12 cellular contexts compared by ENCODE assay signal in the genomic region with DNA sequence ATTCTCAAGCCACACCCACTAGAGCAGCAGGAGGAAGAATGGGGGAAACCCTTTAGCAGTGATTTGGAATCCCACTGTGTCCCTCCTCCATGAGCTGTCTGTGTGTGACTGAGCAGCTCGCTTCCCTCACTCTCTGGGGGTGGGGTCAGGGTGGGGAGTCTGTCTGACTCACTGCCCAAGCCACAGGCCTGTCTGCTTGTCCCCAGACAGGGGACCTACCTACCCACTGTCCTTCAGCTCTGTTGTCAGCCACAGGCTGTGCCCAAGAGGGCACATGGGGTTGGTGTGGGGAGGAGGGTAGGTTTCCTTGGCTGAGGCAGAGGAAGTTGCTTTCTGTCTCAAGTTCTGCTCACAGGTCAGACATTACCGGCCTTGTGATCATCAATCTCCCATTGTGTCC.
A peak's percentile ranks its signal among the peaks of the same experiment; 100 is the strongest.
DNase-seq lines count a peak whose midpoint lies in the region; ATAC-seq and TF ChIP-seq lines count a peak whose summit lies in the region.
"Had no signal": no experiment of that assay in that cellular context is flagged by ENCODE, and none has a peak within 500 bp of the region (broad histone marks: within the 10 kb centered on the region; RNA-seq: fewer than 3 reads in every experiment).

No MANE protein-coding gene starts in this region.

- ATAC-seq in right cardiac atrium (peak; percentile 37 to 51), Right ventricle myocardium superior (ENCODE audit: poor library complexity) (no peak)

- 53% methylated on average over 2 of the region's 2 CpGs for WGBS in right cardiac atrium

- no peak overlapping the region for H3K4me3 ChIP-seq in right cardiac atrium (ENCODE audit: low read length)
- H3K4me3 ChIP-seq in astrocyte of the spinal cord (ENCODE audit: low read depth, low read length) = no peak overlapping the region
- H3K4me3 ChIP-seq: stomach had no signal

- H3K9me3 ChIP-seq in right cardiac atrium (ENCODE audit: control insufficient read depth, low read length) = no peaks in the 10 kb centered on the region
- H3K9me3 ChIP-seq: stomach had no signal

- peaks cover 7% of the 10 kb centered on the region for H3K4me1 ChIP-seq in right cardiac atrium (ENCODE audit: control insufficient read depth, insufficient read depth, low read length)

- intact Hi-C loops in right cardiac atrium (cut with DNase I) = no loop called here
- intact Hi-C loops in Right ventricle myocardium superior (cut with DNase I) = no loop called here

- H3K27ac ChIP-seq in right cardiac atrium (ENCODE audit: low read length) = no peak overlapping the region
- H3K27ac ChIP-seq: stomach had no signal

- no peak for TF ChIP-seq CTCF in astrocyte of the spinal cord (IDR thresholded peaks at IDR 0.05; ENCODE audit: low read depth, low read length)

- H3K27me3 ChIP-seq in right cardiac atrium (ENCODE audit: control insufficient read depth, insufficient read depth) = no peaks in the 10 kb centered on the region
- H3K27me3 ChIP-seq: stomach had no signal

- in situ Hi-C loops in astrocyte of the spinal cord (cut with HindIII; ENCODE audit: low sequenced_read_pairs) = no loop called here

- DNase-seq in right cardiac atrium (peak in 2 of 3 donors; percentile 18 to 44), Right ventricle myocardium superior (no peak), astrocyte of the spinal cord (ENCODE audit: low read depth, low spot score) (peak; percentile 53), kidney tubule cell (ENCODE audit: low spot score) (peak; percentile 85), activated gamma-delta T cell treated with Interleukin-2 at 50 U/mL for 16 hours (no peak), NCI-H2107 (lab: John Stamatoyannopoulos, UW) (no peak), NCI-H2171 (lab: John Stamatoyannopoulos, UW) (no peak), NCI-H1105 treated with DMSO at 0.1 percent for 48 hours (lab: John Stamatoyannopoulos, UW) (no peak)
- DNase-seq: activated CD4-positive, CD25-positive, alpha-beta regulatory T cell; activated T-cell treated with anti-CD3 and anti-CD28 coated beads, Interleukin-2, amount 50 U/mL, for 48 hours; stimulated activated CD4-positive, alpha-beta T cell treated with anti-CD3 and anti-CD28 coated beads, Interleukin-2, amount 100 ng/mL, for 24 hours; stomach had no signal

Comparison
In these comparisons a context has a peak if more than half of its experiments do, and no peak if none do; other contexts are left out.
1. DNase-seq: peak in right cardiac atrium (2 of 3), astrocyte of the spinal cord (single experiment) and kidney tubule cell (single experiment); none in Right ventricle myocardium superior (single experiment), activated gamma-delta T cell treated with Interleukin-2 at 50 U/mL for 16 hours (single experiment), NCI-H2107 (single experiment), NCI-H2171 (single experiment) and NCI-H1105 treated with DMSO at 0.1 percent for 48 hours (single experiment).